Comparison of ENCODE assay signal across 1 cellular context in genomic region chr15:31390029-31390428, GRCh38.
TF ChIP-seq lines count a peak whose summit lies in the region.

No MANE protein-coding gene starts in this region.

TF ChIP-seq in GM23338, 12 proteins besides CTCF, POLR2A, EP300 and RAD21 (continued from another document):
- TF ChIP-seq ZNF462 (CRISPR knock-in tag; IDR thresholded peaks at IDR 0.05) (no peak), EZH2 (IDR thresholded peaks at IDR 0.05; ENCODE audit: low read depth, unreplicated experiment) (no peak), NANOG (IDR thresholded peaks at IDR 0.05; ENCODE audit: borderline replicate concordance) (no peak), JUNB (IDR thresholded peaks at IDR 0.05; ENCODE audit: unreplicated experiment) (no peak)
